In the genomic region with DNA sequence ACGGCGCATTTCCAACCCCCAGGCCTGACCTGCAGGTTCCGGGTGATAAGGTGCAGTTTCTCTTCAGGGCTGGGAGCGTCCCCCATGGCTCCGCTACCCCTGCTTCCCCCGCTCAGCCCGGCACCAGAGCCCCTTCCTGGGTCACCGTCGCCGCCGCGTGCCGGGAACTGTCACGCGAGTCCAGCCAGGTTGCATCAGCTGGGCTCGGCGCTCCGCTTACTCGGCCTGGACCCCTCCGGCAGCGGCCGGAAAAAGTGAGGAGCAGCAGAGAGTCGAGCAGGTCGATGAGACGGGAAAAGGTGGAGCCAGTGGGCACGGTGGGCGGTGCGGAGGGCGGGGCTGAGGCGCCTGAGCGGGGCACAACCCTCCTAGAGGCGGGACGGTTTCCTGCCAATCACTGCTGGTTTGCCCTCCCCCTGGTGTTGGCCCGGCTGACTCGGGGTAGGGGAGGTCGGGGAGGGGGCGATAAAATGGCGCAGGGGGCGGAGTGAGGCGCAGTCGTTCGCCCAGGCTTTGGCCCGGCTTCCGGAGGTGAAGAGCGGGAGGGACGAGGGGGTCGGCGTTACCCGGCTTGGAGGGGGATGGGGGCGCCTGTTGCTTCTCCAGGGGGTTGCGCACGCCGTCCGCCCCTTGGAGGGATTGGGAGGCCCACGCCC, we compare ENCODE assay signal across 8 cellular contexts. TPM values are rescaled to one million over a fixed set of nuclear protein-coding genes. Genes with fewer than 3 reads are reported as not detected.
A peak's percentile ranks its signal among the peaks of the same experiment; 100 is the strongest.
DNase-seq lines count a peak whose midpoint lies in the region; ATAC-seq lines count a peak whose summit lies in the region.

A gene (plus strand): TSS at position 495 of the 656 bp plus-strand sequence. CDS start 8,447 bp downstream, outside the sequence.
A gene (minus strand): TSS at position 200 of the 656 bp plus-strand sequence. CDS start 114 bp downstream, at position 86.

- peak; percentile 98 to 100 (median 99) for DNase-seq in CD8-positive, alpha-beta memory T cell
- DNase-seq in HS-5 (ENCODE audit: low read depth) (peak; percentile 87), lung microvascular endothelial cell (ENCODE audit: low read depth in 2 of 2) (peak; percentile 98 to 99)
- DNase-seq in NK-92 treated with Interleukin-12 subunit alpha and Interleukin-12 subunit beta, amount 100 ng/mL, for 24 hours (lab: John Stamatoyannopoulos, UW), result peak; percentile 100
- peak; percentile 100 for DNase-seq in activated CD8-positive, alpha-beta memory T cell treated with anti-CD3 and anti-CD28 coated beads for 24 hours
- peak; percentile 98 for DNase-seq in effector CD8-positive, alpha-beta T cell (lab: John Stamatoyannopoulos, UW)
- peak; percentile 99 to 100 (median 100) for DNase-seq in stimulated activated CD4-positive, alpha-beta T cell treated with anti-CD3 and anti-CD28 coated beads, TNF-alpha, amount 100 ng/mL, for 48 hours (ENCODE audit: low read depth in 3 of 3)

- no peaks in the 10 kb centered on the region for H3K27me3 ChIP-seq in CD8-positive, alpha-beta memory T cell (ENCODE audit: insufficient read depth, low read length, poor library complexity, severe bottlenecking)

- POLR2A ChIA-PET in CD8-positive, alpha-beta memory T cell (lab: Charles Lee), result interaction anchor here (1.0 to 2.6 kb wide), 4 partner anchors 18 to 364 kb away, joined by 4 to 14 read pairs (median 4); a partner anchor contains a TSS

- peak within 1 kb of the TSS; percentile 91 to 99 (median 97) for H3K4me3 Mint-ChIP-seq in CD8-positive, alpha-beta memory T cell

- H3K4me1 ChIP-seq in CD8-positive, alpha-beta memory T cell (ENCODE audit: insufficient read depth, low read length), result peaks cover 51% of the 10 kb centered on the region

- no peaks in the 10 kb centered on the region for H3K9me3 Mint-ChIP-seq in CD8-positive, alpha-beta memory T cell

- H3K9me3 ChIP-seq in CD8-positive, alpha-beta memory T cell (ENCODE audit: low read length), result no peaks in the 10 kb centered on the region

- peak within 1 kb of the TSS; percentile 98 for H3K4me3 ChIP-seq in CD8-positive, alpha-beta memory T cell (ENCODE audit: low read length)

- peak within 1 kb of the TSS; percentile 93 for H3K27ac ChIP-seq in CD8-positive, alpha-beta memory T cell (ENCODE audit: low read depth, low read length)

- H3K36me3 ChIP-seq in CD8-positive, alpha-beta memory T cell (ENCODE audit: insufficient read depth, low read length), result no peaks in the 10 kb centered on the region

- H3K4me1 Mint-ChIP-seq in CD8-positive, alpha-beta memory T cell, result peaks cover 64 to 76% (median 74%) of the 10 kb centered on the region in 3 donors

- peak within 1 kb of the TSS; percentile 73 to 98 (median 92) for H3K27ac Mint-ChIP-seq in CD8-positive, alpha-beta memory T cell

- peaks cover 0 to 42% (median 6%) of the 10 kb centered on the region in 3 donors for H3K36me3 Mint-ChIP-seq in CD8-positive, alpha-beta memory T cell

- H3K27me3 Mint-ChIP-seq in CD8-positive, alpha-beta memory T cell, result no peaks in the 10 kb centered on the region

- CTCF ChIA-PET in CD8-positive, alpha-beta memory T cell (lab: Charles Lee), result interaction anchor here (1.6 kb wide), 1 partner anchor 44 kb away, joined by 5 read pairs; no protein-coding TSS in a partner anchor

- ATAC-seq in GM19468 (IDR thresholded peaks at IDR 0.05; ENCODE audit: extremely low read depth, unreplicated experiment), result peak; percentile 77

RNA-seq across cellular contexts. Expression of the first gene that starts in this region (rescaled TPM):
- total RNA-seq in CD8-positive, alpha-beta memory T cell, result 10 to 100 TPM; 28.6 to 30.6 TPM
- 17.3 TPM for polyA plus RNA-seq in CD8-positive, alpha-beta memory T cell
- 10.2 and 13.5 TPM in 2 replicates for total RNA-seq in lung microvascular endothelial cell

RNA-seq across cellular contexts. Expression of the second gene that starts in this region (rescaled TPM):
- total RNA-seq in CD8-positive, alpha-beta memory T cell, result 100 to 1,000 TPM; 205 to 219 TPM
- 131 TPM for polyA plus RNA-seq in CD8-positive, alpha-beta memory T cell
- 58.8 and 94.8 TPM in 2 replicates for total RNA-seq in lung microvascular endothelial cell

Comparison
In these comparisons a context has a peak if more than half of its experiments do, and no peak if none do; other contexts are left out.
1. Peak in every context shown above with its lines: DNase-seq, ATAC-seq, H3K4me3 ChIP-seq and H3K27ac ChIP-seq.